In genomic region chr2:166764216-166764615, GRCh38 we compare ENCODE assay signal across 20 cellular contexts.
"Had no signal": no experiment of that assay in that cellular context is flagged by ENCODE, and none has a peak within 500 bp of the region (broad histone marks: within the 10 kb centered on the region; RNA-seq: fewer than 3 reads in every experiment).

No MANE protein-coding gene starts in this region.

- H3K4me1 ChIP-seq: right atrium auricular region, suprapubic skin had no signal

- H3K27ac ChIP-seq: cardiac muscle cell, right atrium auricular region, suprapubic skin had no signal

- H3K4me3 ChIP-seq: cardiac muscle cell, lung, right atrium auricular region, suprapubic skin had no signal

- H3K27me3 ChIP-seq: cardiac muscle cell, right atrium auricular region, suprapubic skin had no signal

- ATAC-seq: activated CD8-positive, alpha-beta T cell treated with anti-CD3 and anti-CD28 coated beads for 36 hours; activated T-helper 17 cell treated with anti-CD3 and anti-CD28 coated beads, Interleukin-2, amount 50 U/mL, for 72 hours; effector memory CD8-positive, alpha-beta T cell; natural killer cell treated with Interleukin-12 subunit alpha and Interleukin-12 subunit beta and Interleukin-15 and Interleukin-18, amount 100 ng/mL, for 72 hours; T-cell had no signal

- H3K36me3 ChIP-seq: cardiac muscle cell, right atrium auricular region, suprapubic skin had no signal

- H3K9me3 ChIP-seq: right atrium auricular region, suprapubic skin had no signal

- DNase-seq: activated CD4-positive, alpha-beta T cell treated with anti-CD3 and anti-CD28 coated beads, Interleukin-2, amount 10 ng/mL, durations not matched to agents 24 days and 14 days; activated CD4-positive, CD25-positive, alpha-beta regulatory T cell; activated CD8-positive, alpha-beta T cell treated with anti-CD3 and anti-CD28 coated beads for 36 hours; activated naive CD4-positive, alpha-beta T cell treated with Interleukin-2 at 50 U/mL for 16 hours; activated naive CD8-positive, alpha-beta T cell treated with anti-CD3 and anti-CD28 coated beads, Interleukin-2, amount 10 ng/mL, durations not matched to agents 7 days and 5 days; activated T-cell treated with anti-CD3 and anti-CD28 coated beads, Interleukin-2, amount 50 U/mL, for 1 hour; amygdala; dermis blood vessel endothelial cell; effector memory CD8-positive, alpha-beta T cell; islet precursor cell; posterior cingulate gyrus; stimulated activated CD4-positive, alpha-beta T cell treated with anti-CD3 and anti-CD28 coated beads, Interleukin-2, amount 100 ng/mL, for 24 hours; T-cell; trophoblast cell had no signal
